In the genomic region with DNA sequence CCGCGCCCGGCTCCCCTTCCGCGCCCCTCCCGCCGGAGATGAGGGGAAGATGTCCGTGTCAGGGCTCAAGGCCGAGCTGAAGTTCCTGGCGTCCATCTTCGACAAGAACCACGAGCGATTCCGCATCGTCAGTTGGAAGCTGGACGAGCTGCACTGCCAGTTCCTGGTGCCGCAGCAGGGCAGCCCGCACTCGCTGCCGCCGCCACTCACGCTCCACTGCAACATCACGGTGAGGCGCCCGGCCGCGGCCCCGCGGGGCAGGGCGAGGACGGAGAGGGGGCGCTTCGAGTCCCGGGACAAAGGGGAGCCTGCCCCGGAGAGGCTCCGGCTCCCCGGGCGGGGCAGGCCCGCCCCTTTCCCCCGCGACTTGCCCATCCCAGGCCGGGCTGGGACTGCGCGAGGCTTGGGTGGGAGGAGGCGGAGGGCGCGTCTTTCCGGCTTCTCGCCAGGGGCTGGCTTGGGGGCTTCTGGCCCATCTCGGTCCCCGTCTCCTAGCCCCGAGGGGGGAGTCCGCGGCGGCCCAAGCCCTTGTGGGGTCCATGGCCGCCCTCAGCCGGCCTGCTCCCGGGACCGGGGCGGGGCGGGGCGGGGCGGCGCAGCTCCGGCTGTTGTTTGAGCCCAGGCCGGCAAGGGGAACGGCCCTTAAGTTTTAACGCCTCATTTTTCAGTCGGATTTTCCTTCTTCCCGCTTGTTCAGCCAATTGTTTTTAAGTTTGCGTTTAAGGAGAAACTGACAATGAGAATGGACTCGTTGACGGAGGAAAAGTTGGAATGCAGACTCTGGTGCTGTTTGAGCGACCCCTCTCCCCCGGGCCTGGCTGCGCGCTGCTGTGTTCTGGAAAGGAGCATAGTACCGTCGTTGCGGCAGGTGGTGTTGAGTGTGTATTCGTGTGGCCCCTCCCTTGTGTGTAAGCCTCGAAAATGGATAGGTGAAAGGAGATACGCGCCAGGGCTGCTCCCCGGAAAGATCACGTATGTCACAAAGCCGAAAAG, we compare ENCODE assay signal across 8 cellular contexts. TPM values are rescaled to one million over a fixed set of nuclear protein-coding genes. Genes with fewer than 3 reads are reported as not detected.
DNase-seq lines count a peak whose midpoint lies in the region; ATAC-seq, FAIRE-seq and TF ChIP-seq lines count a peak whose summit lies in the region.

No MANE protein-coding gene starts in this region.

- H3K4me1 ChIP-seq in Peyer's patch, result peaks cover 0 to 13% (median 4%) of the 10 kb centered on the region in 4 donors
- H3K4me1 ChIP-seq in stomach smooth muscle (ENCODE audit: control insufficient read depth, insufficient read depth, low read length), result peaks cover 23% of the 10 kb centered on the region

- peak overlapping the region; percentile 84 to 87 for H3K9ac ChIP-seq in stomach smooth muscle (ENCODE audit: low read length in 2 of 2)

- H3K27me3 ChIP-seq in Peyer's patch (no peaks in the 10 kb centered on the region), stomach smooth muscle (ENCODE audit: control insufficient read depth in 1 of 2, insufficient read depth in 2 of 2, low read length in 2 of 2) (no peaks in the 10 kb centered on the region)

- H3K4me1 Mint-ChIP-seq in natural killer cell, result peaks cover 53 to 55% of the 10 kb centered on the region in 2 donors

- intact Hi-C loops in natural killer cell (cut with micrococcal nuclease), result loop anchor here (10.0 kb wide), 1 partner anchor 61 kb away; a partner anchor contains a TSS

- DNase-seq in AG10803 (ENCODE audit: low read depth) (peak; percentile 50), GM19239 (ENCODE audit: insufficient read length, low spot score) (peak; percentile 48), Peyer's patch (peak; percentile 65 to 75 (median 72)), fibroblast of pulmonary artery (ENCODE audit: low read depth) (peak; percentile 45), natural killer cell (peak; percentile 17)
- DNase-seq in activated effector memory CD4-positive, alpha-beta T cell treated with Interleukin-2 at 50 U/mL for 16 hours, result peak; percentile 45

- peak overlapping the region; percentile 96 for H3K4me3 Mint-ChIP-seq in natural killer cell

- peak in 1 of 2 donors; percentile 21 for TF ChIP-seq POLR2A in Peyer's patch (IDR thresholded peaks at IDR 0.05)

- ATAC-seq in HG03469 (IDR thresholded peaks at IDR 0.05; ENCODE audit: unreplicated experiment) (peak; percentile 13), natural killer cell (peak; percentile 29 to 50 (median 37))

- TF ChIP-seq CTCF in AG10803 (conservative IDR thresholded peaks at IDR 0.05; ENCODE audit: low read length) (no peak), Peyer's patch (IDR thresholded peaks at IDR 0.05) (no peak), fibroblast of pulmonary artery (IDR thresholded peaks at IDR 0.05; ENCODE audit: low read length, missing control alignments) (no peak), natural killer cell (IDR thresholded peaks at IDR 0.05) (no peak)

- FAIRE-seq in GM19239 (lab: Jason Lieb, UNC), result peak; percentile 75

- peak overlapping the region; percentile 52 to 70 for H3K27ac Mint-ChIP-seq in natural killer cell

- H3K36me3 Mint-ChIP-seq in natural killer cell, result no peaks in the 10 kb centered on the region

- no peaks in the 10 kb centered on the region for H3K36me3 ChIP-seq in Peyer's patch
- no peaks in the 10 kb centered on the region for H3K36me3 ChIP-seq in stomach smooth muscle (ENCODE audit: control insufficient read depth in 2 of 2, insufficient read depth in 2 of 2, low read length in 2 of 2)

- H3K4me3 ChIP-seq in AG10803 (ENCODE audit: low read length) (peak overlapping the region; percentile 91), Peyer's patch (peak overlapping the region; percentile 62 to 89 (median 82)), fibroblast of pulmonary artery (replicated peaks; ENCODE audit: low read depth, low read length) (peak overlapping the region; percentile 94), stomach smooth muscle (ENCODE audit: low read length in 2 of 2) (peak overlapping the region; percentile 91 to 97)

- no peaks in the 10 kb centered on the region for H3K9me3 ChIP-seq in Peyer's patch
- no peaks in the 10 kb centered on the region for H3K9me3 ChIP-seq in stomach smooth muscle (ENCODE audit: control insufficient read depth in 2 of 2, low read length in 2 of 2)

- H3K27me3 Mint-ChIP-seq in natural killer cell (ENCODE audit: low read depth in 2 of 2), result no peaks in the 10 kb centered on the region

- H3K9me3 Mint-ChIP-seq in natural killer cell, result no peaks in the 10 kb centered on the region

- H3K27ac ChIP-seq in Peyer's patch (peak overlapping the region; percentile 85 to 93 (median 88)), stomach smooth muscle (ENCODE audit: low read length) (peak overlapping the region; percentile 89)

RNA-seq across cellular contexts. Expression of a gene that starts 0.7 kb away (rescaled TPM):
- 10 to 100 TPM in 2 of 4 donors, 1 to 10 TPM in 2; 9.3 to 52.0 (median 12.2) TPM for total RNA-seq in Peyer's patch
- total RNA-seq in natural killer cell, result 10 to 100 TPM; 39.5 to 64.6 (median 63.9) TPM

RNA-seq across cellular contexts. Expression of a gene that starts 59.8 kb away (rescaled TPM):
- total RNA-seq in Peyer's patch, result 10 to 100 TPM in 3 of 4 donors, 1 to 10 TPM in 1; 8.3 to 21.4 (median 19.4) TPM
- total RNA-seq in natural killer cell, result 10 to 100 TPM in 2 of 3 donors, 1 to 10 TPM in 1; 8.5 to 16.2 (median 11.8) TPM

Comparison
In these comparisons a context has a peak if more than half of its experiments do, and no peak if none do; other contexts are left out.
1. Peak in every context shown above with its lines: DNase-seq, ATAC-seq, H3K4me3 ChIP-seq and H3K27ac ChIP-seq.
2. DNase-seq: peak in every context shown above with its lines; median percentile 72 in Peyer's patch; 50 in AG10803; 48 in GM19239; 45 in activated effector memory CD4-positive, alpha-beta T cell treated with Interleukin-2 at 50 U/mL for 16 hours; 45 in fibroblast of pulmonary artery; 17 in natural killer cell.